Comparison of ENCODE assay signal across 1 cellular context in genomic region chr12:57616383-57617101, GRCh38.
TF ChIP-seq lines count a peak whose summit lies in the region.

No MANE protein-coding gene starts in this region.

TF ChIP-seq in SK-N-SH treated with all-trans-retinoic acid at 6 μM for 48 hours, 23 proteins besides CTCF, POLR2A, EP300 and RAD21:
- TF ChIP-seq CREB5 (CRISPR knock-in tag; IDR thresholded peaks at IDR 0.05; ENCODE audit: low read depth) (no peak), ISL1 (CRISPR knock-in tag; IDR thresholded peaks at IDR 0.05) (no peak), CSDC2 (CRISPR knock-in tag; IDR thresholded peaks at IDR 0.05) (no peak), OSR1 (CRISPR knock-in tag; IDR thresholded peaks at IDR 0.05) (no peak), RARB (CRISPR knock-in tag; IDR thresholded peaks at IDR 0.05) (no peak), SNAI2 (CRISPR knock-in tag; IDR thresholded peaks at IDR 0.05) (no peak), CSRNP3 (CRISPR knock-in tag; IDR thresholded peaks at IDR 0.05) (no peak), PATZ1 (CRISPR knock-in tag; IDR thresholded peaks at IDR 0.05; ENCODE audit: borderline replicate concordance) (no peak), ZFP30 (CRISPR knock-in tag; IDR thresholded peaks at IDR 0.05) (no peak), GLIS3 (CRISPR knock-in tag; IDR thresholded peaks at IDR 0.05) (no peak), ZNF565 (CRISPR knock-in tag; conservative IDR thresholded peaks at IDR 0.05; ENCODE audit: low read depth) (no peak), TSHZ2 (CRISPR knock-in tag; IDR thresholded peaks at IDR 0.05) (no peak), BACH2 (CRISPR knock-in tag; IDR thresholded peaks at IDR 0.05; ENCODE audit: borderline replicate concordance) (no peak), PPARA (CRISPR knock-in tag; IDR thresholded peaks at IDR 0.05; ENCODE audit: borderline replicate concordance) (no peak), ESRRG (CRISPR knock-in tag; IDR thresholded peaks at IDR 0.05) (no peak)
